Comparison of ENCODE assay signal across 15 cellular contexts in the genomic region with DNA sequence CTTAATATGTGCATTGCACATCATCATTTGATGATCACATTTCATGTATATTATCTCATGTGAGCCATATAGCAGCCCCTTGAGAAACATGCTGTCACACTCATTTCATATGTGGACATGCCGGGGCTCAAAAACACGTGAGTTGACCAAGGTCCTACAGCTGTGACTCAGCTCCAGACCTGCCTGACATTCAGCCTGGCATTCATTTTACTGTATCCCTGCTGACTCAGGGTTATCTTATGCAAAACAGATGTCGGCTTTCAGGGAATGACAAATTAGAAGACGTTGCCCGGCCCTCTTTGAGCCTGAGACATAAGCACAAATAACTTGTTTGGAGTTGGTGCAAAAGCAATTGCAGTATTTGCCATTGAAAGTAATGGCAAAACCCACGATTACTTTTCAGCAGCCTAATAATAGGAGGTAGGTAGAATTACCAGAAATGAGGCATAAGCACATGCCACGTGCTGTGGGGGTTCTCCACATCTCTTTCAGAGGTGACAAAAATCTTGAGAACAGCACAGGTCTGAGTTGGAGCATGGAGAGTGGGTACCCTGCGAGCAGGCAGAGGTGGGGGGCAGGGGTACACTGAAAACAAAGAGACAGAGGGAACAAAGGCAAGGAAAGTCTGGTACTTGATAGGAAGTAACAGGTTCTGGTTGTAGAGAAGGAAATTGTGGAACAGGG.
DNase-seq lines count a peak whose midpoint lies in the region; ATAC-seq, FAIRE-seq and TF ChIP-seq lines count a peak whose summit lies in the region.
"Had no signal": no experiment of that assay in that cellular context is flagged by ENCODE, and none has a peak within 500 bp of the region (broad histone marks: within the 10 kb centered on the region; RNA-seq: fewer than 3 reads in every experiment).

No MANE protein-coding gene starts in this region.

- H3K9ac ChIP-seq in HepG2 (ENCODE audit: insufficient read depth, low read depth, low read length) = no peak overlapping the region

- TF ChIP-seq CTCF in HepG2 (CRISPR knock-in tag; IDR thresholded peaks at IDR 0.05) (no peak), right lobe of liver (IDR thresholded peaks at IDR 0.05) (no peak), epithelial cell of proximal tubule (conservative IDR thresholded peaks at IDR 0.05; ENCODE audit: low read depth, low read length) (no peak)

- ATAC-seq in HepG2 (no peak), right lobe of liver (no peak)

- H3K4me3 ChIP-seq in HepG2 (replicated peaks in 1 of 3; ENCODE audit: insufficient read depth in 1 of 3, low read depth in 2 of 3, low read length in 3 of 3) = no peak overlapping the region
- no peak overlapping the region for H3K4me3 ChIP-seq in right lobe of liver
- H3K4me3 ChIP-seq in epithelial cell of proximal tubule (ENCODE audit: low read depth, low read length) = no peak overlapping the region
- H3K4me3 ChIP-seq: ascending aorta, SK-N-MC, uterus had no signal

- TF ChIP-seq RAD21 in HepG2 (CRISPR knock-in tag; IDR thresholded peaks at IDR 0.05) = no peak

- H2AFZ ChIP-seq in HepG2 (ENCODE audit: low read length) = no peak overlapping the region

- no peak for FAIRE-seq in HepG2 (lab: Jason Lieb, UNC)
- FAIRE-seq: endometrium had no signal

- H4K20me1 ChIP-seq in HepG2 (ENCODE audit: insufficient read depth, low read length) = no peaks in the 10 kb centered on the region

- no peak for DNase-seq in HepG2 (ENCODE audit: low spot score)
- no peak for DNase-seq in right lobe of liver
- peak; percentile 61 for DNase-seq in RKO (ENCODE audit: low spot score)
- DNase-seq in epithelial cell of proximal tubule (ENCODE audit: low read depth) = peak; percentile 3
- DNase-seq in stromal cell of bone marrow (ENCODE audit: low read depth) = peak; percentile 43
- no peak for DNase-seq in HEK293T (ENCODE audit: extremely low spot score)
- DNase-seq in C1 segment of cervical spinal cord (lab: John Stamatoyannopoulos, UW) = no peak
- no peak for DNase-seq in caudate nucleus (lab: John Stamatoyannopoulos, UW)
- DNase-seq: activated T-cell treated with anti-CD3 and anti-CD28 coated beads, Interleukin-2, amount 50 U/mL, for 24 hours; NCI-H1417 treated with DMSO at 0.1 percent for 48 hours; NCI-H748 treated with DMSO at 0.1 percent for 48 hours; uterus had no signal

- H3K4me1 ChIP-seq in HepG2 (ENCODE audit: insufficient read depth, low read length) (no peaks in the 10 kb centered on the region), right lobe of liver (peaks cover 0 to 30% (median 5%) of the 10 kb centered on the region in 4 donors)
- H3K4me1 ChIP-seq: ascending aorta, uterus had no signal

- no TSS peak for BruUV-seq in HepG2 (replicated peaks; lab: Mats Ljungman, UMichigan)

- TF ChIP-seq POLR2A in HepG2 (IDR thresholded peaks at IDR 0.05; ENCODE audit: insufficient read depth in 1 of 2, low read depth in 2 of 2, low read length in 2 of 2) (no peak), right lobe of liver (IDR thresholded peaks at IDR 0.05) (no peak)

- intact Hi-C loops in HepG2 (cut with micrococcal nuclease; ENCODE audit: unreplicated experiment) = no loop called here
- intact Hi-C loops in right lobe of liver (cut with DNase I) = no loop called here

- H3K79me2 ChIP-seq in HepG2 (ENCODE audit: insufficient read depth, low read length) = no peaks in the 10 kb centered on the region

- CTCF ChIA-PET in HepG2 (lab: Yijun Ruan, JAX; ENCODE audit: low intra/inter-chr PET ratio, low total read pairs) (no interaction called here), HEK293T (lab: Yijun Ruan, JAX) (no interaction called here)

- TF ChIP-seq EP300 in HepG2 (IDR thresholded peaks at IDR 0.05; ENCODE audit: low read depth in 2 of 2, low read length in 2 of 2) = no peak
- no peak for TF ChIP-seq EP300 in HepG2 (CRISPR knock-in tag; IDR thresholded peaks at IDR 0.05; ENCODE audit: borderline replicate concordance)

- H3K27me3 ChIP-seq in HepG2 (ENCODE audit: control insufficient read depth in 1 of 2, insufficient read depth in 2 of 2, low read length in 2 of 2) = 0 out of 5 replicates have a peak, but pooled peaks cover 0 to 9% of the 10 kb centered on the region in 2 experiments
- H3K27me3 ChIP-seq in right lobe of liver = no peaks in the 10 kb centered on the region
- H3K27me3 ChIP-seq: ascending aorta, uterus had no signal

- in situ Hi-C loops in HepG2 (cut with HindIII; ENCODE audit: extremely low pct_ligation_motif_present, low pct_unique_long_range_greater_than_20kb) = no loop called here

- no peak overlapping the region for H3K4me2 ChIP-seq in HepG2 (ENCODE audit: low read depth, low read length)

- H3K36me3 ChIP-seq in HepG2 (replicated peaks in 1 of 2; ENCODE audit: control insufficient read depth in 1 of 2, insufficient read depth in 2 of 2, low read length in 2 of 2) = no peaks in the 10 kb centered on the region
- no peaks in the 10 kb centered on the region for H3K36me3 ChIP-seq in right lobe of liver
- H3K36me3 ChIP-seq: ascending aorta, uterus had no signal

- POLR2A ChIA-PET in HepG2 (lab: Yijun Ruan, JAX) = no interaction called here
- POLR2A ChIA-PET in HEK293T (lab: Yijun Ruan, JAX) = no interaction called here

- no peaks in the 10 kb centered on the region for H3K9me3 ChIP-seq in HepG2 (ENCODE audit: low read length)
- no peaks in the 10 kb centered on the region for H3K9me3 ChIP-seq in right lobe of liver
- H3K9me3 ChIP-seq: ascending aorta, uterus had no signal

- WGBS in HepG2 (ENCODE audit: low lambda C conversion rate) = 21% methylated on average over 8 of the region's 8 CpGs
- WGBS in right lobe of liver (ENCODE audit: insufficient coverage, low coverage, low lambda C conversion rate, missing lambda C conversion rate) = 60% methylated on average over 8 of the region's 8 CpGs

- H3K27ac ChIP-seq in HepG2 (ENCODE audit: extremely low read length, insufficient read depth, low read length) = no peak overlapping the region
- no peak overlapping the region for H3K27ac ChIP-seq in right lobe of liver
- no peak overlapping the region for H3K27ac ChIP-seq in caudate nucleus (ENCODE audit: low read depth, low read length)
- H3K27ac ChIP-seq: ascending aorta, SK-N-MC, uterus had no signal

TF ChIP-seq in HepG2, 621 proteins besides CTCF, POLR2A, EP300 and RAD21:
- TF ChIP-seq ZNF615 (CRISPR knock-in tag; IDR thresholded peaks at IDR 0.05; ENCODE audit: borderline replicate concordance) = no peak
- TF ChIP-seq ZNF44 (CRISPR knock-in tag; IDR thresholded peaks at IDR 0.05) = no peak
- TF ChIP-seq MAFK (conservative IDR thresholded peaks at IDR 0.05 in 1 of 2, IDR thresholded peaks at IDR 0.05 in 1 of 2; ENCODE audit: low read length in 2 of 2) = peak; percentile 46 to 63
- TF ChIP-seq MAFF (IDR thresholded peaks at IDR 0.05; ENCODE audit: low read depth, low read length) = peak; percentile 42; the same call in 1 of the 2 replicates
TF ChIP-seq in HepG2: peak in this region for 2.

TF ChIP-seq in HEK293T, 16 proteins besides CTCF, POLR2A, EP300 and RAD21:
- TF ChIP-seq ZNF384 (IDR thresholded peaks at IDR 0.05) (no peak), CTBP1 (IDR thresholded peaks at IDR 0.05; ENCODE audit: borderline replicate concordance) (no peak), TARDBP (IDR thresholded peaks at IDR 0.05) (no peak), ELF4 (IDR thresholded peaks at IDR 0.05) (no peak), NFRKB (IDR thresholded peaks at IDR 0.05) (no peak), LEF1 (IDR thresholded peaks at IDR 0.05; ENCODE audit: borderline replicate concordance) (no peak), HDGF (IDR thresholded peaks at IDR 0.05; ENCODE audit: borderline replicate concordance) (no peak), BHLHE40 (IDR thresholded peaks at IDR 0.05; ENCODE audit: borderline replicate concordance) (no peak), PKNOX1 (IDR thresholded peaks at IDR 0.05) (no peak), SP1 (IDR thresholded peaks at IDR 0.05) (no peak), SUZ12 (IDR thresholded peaks at IDR 0.05) (no peak), FOXM1 (IDR thresholded peaks at IDR 0.05; ENCODE audit: borderline replicate concordance) (no peak)

Comparison
In these comparisons a context has a peak if more than half of its experiments do, and no peak if none do; other contexts are left out.
1. DNase-seq: peak in RKO (single experiment), epithelial cell of proximal tubule (single experiment) and stromal cell of bone marrow (single experiment); none in HepG2 (single experiment), right lobe of liver (0 of 3), HEK293T (single experiment), C1 segment of cervical spinal cord (0 of 14) and caudate nucleus (0 of 61).